In the genomic region with DNA sequence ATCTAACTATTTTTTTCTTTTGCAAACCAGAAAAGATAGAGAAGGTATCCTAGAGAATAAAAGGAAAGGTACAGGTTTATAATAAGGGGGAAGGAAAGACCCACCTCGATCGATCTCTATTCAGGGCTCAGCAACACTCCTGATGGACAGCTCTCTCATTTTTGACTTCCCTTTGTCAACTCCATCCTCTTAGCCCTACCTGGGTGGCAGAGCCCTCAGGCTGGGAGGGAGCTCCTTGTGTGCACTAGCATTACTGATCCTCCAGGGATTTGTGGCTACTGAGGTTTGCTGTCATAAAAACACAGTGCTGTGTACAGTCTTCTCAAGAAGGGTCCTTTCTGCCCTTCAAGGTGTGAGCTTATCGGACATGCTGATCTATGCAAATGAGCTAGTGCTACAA, we compare ENCODE assay signal across 21 cellular contexts.
"Had no signal": no experiment of that assay in that cellular context is flagged by ENCODE, and none has a peak within 500 bp of the region (broad histone marks: within the 10 kb centered on the region; RNA-seq: fewer than 3 reads in every experiment).

No MANE protein-coding gene starts in this region.

- H3K9ac ChIP-seq: parathyroid adenoma had no signal

- DNase-seq: activated CD4-positive, alpha-beta memory T cell treated with anti-CD3 and anti-CD28 coated beads, Interleukin-2, amount 10 ng/mL, durations not matched to agents 7 days and 5 days; activated CD4-positive, alpha-beta T cell treated with anti-CD3 and anti-CD28 coated beads for 48 hours; activated CD4-positive, CD25-positive, alpha-beta regulatory T cell; activated naive CD4-positive, alpha-beta T cell; activated naive CD8-positive, alpha-beta T cell treated with anti-CD3 and anti-CD28 coated beads for 36 hours; activated T-cell treated with anti-CD3 and anti-CD28 coated beads, Interleukin-2, amount 50 U/mL, for 1 hour; amniotic stem cell; effector memory CD8-positive, alpha-beta T cell; esophagus squamous epithelium; heart right ventricle; lower lobe of right lung; sigmoid colon; stimulated activated CD4-positive, alpha-beta T cell treated with anti-CD3 and anti-CD28 coated beads, Interleukin-4, amount 100 ng/mL, for 24 hours; stomach; trophoblast cell had no signal

- H3K27ac ChIP-seq: esophagus squamous epithelium, heart right ventricle, lower lobe of right lung, parathyroid adenoma, stomach, vagina had no signal

- H3K4me1 ChIP-seq: esophagus squamous epithelium, lower lobe of right lung, parathyroid adenoma, stomach, vagina had no signal

- FAIRE-seq: keratinocyte had no signal

- H3K79me2 ChIP-seq: parathyroid adenoma had no signal

- H2AFZ ChIP-seq: parathyroid adenoma had no signal

- H3K27me3 ChIP-seq: esophagus squamous epithelium, heart right ventricle, sigmoid colon, stomach, vagina had no signal

- H3K4me3 ChIP-seq: esophagus squamous epithelium, heart right ventricle, lower lobe of right lung, sigmoid colon, stomach, vagina had no signal

- ATAC-seq: activated T-helper 17 cell treated with anti-CD3 and anti-CD28 coated beads, Interleukin-2, amount 50 U/mL, for 72 hours; effector memory CD8-positive, alpha-beta T cell; heart right ventricle; lower lobe of right lung; natural killer cell treated with Interleukin-12 subunit alpha and Interleukin-12 subunit beta and Interleukin-15 and Interleukin-18, amount 100 ng/mL, for 72 hours; stimulated activated effector memory CD8-positive, alpha-beta T cell treated with anti-CD3 and anti-CD28 coated beads, Interleukin-12 subunit alpha, Interleukin-12 subunit beta, amount 100 ng/mL, for 72 hours had no signal

- H3K9me3 ChIP-seq: esophagus squamous epithelium, heart right ventricle, lower lobe of right lung, sigmoid colon, stomach, vagina had no signal

- H3K36me3 ChIP-seq: esophagus squamous epithelium, heart right ventricle, lower lobe of right lung, sigmoid colon, stomach, vagina had no signal
